In genomic region chr11:68314886-68315580, GRCh38 we compare ENCODE assay signal across 1 cellular context.
TF ChIP-seq lines count a peak whose summit lies in the region.

No MANE protein-coding gene starts in this region.

TF ChIP-seq in K562, 482 proteins besides CTCF, POLR2A, EP300 and RAD21 (continues in another document):
- TF ChIP-seq ZNF436 (CRISPR knock-in tag; IDR thresholded peaks at IDR 0.05) (no peak), GABPB2 (CRISPR knock-in tag; conservative IDR thresholded peaks at IDR 0.05) (no peak), CAMTA2 (CRISPR knock-in tag; conservative IDR thresholded peaks at IDR 0.05) (no peak), BCOR (IDR thresholded peaks at IDR 0.05) (peak; percentile 95), HES1 (IDR thresholded peaks at IDR 0.05; ENCODE audit: low read depth) (no peak), ZNF143 (CRISPR knock-in tag; IDR thresholded peaks at IDR 0.05) (no peak), SMARCA5 (IDR thresholded peaks at IDR 0.05) (peak; percentile 77; the same call in 1 of the 2 replicates), ZNF212 (CRISPR knock-in tag; IDR thresholded peaks at IDR 0.05) (no peak), CHD1 (IDR thresholded peaks at IDR 0.05; ENCODE audit: low read length) (peak; percentile 61), ZNF134 (CRISPR knock-in tag; conservative IDR thresholded peaks at IDR 0.05) (no peak), CLOCK (CRISPR knock-in tag; IDR thresholded peaks at IDR 0.05; ENCODE audit: borderline replicate concordance) (no peak), ZNF655 (CRISPR knock-in tag; IDR thresholded peaks at IDR 0.05) (no peak), ZNF165 (CRISPR knock-in tag; IDR thresholded peaks at IDR 0.05; ENCODE audit: borderline replicate concordance) (no peak), PRPF4 (IDR thresholded peaks at IDR 0.05; ENCODE audit: insufficient read depth, low read depth, low read length, poor library complexity, severe bottlenecking) (no peak), NELFE (IDR thresholded peaks at IDR 0.05; ENCODE audit: insufficient read depth, insufficient read length) (no peak), PHB (CRISPR knock-in tag; IDR thresholded peaks at IDR 0.05) (no peak), KLF10 (CRISPR knock-in tag; IDR thresholded peaks at IDR 0.05) (no peak), CC2D1A (IDR thresholded peaks at IDR 0.05) (no peak), SIN3A (IDR thresholded peaks at IDR 0.05; ENCODE audit: borderline replicate concordance in 2 of 2, control insufficient read depth in 1 of 2, low read depth in 2 of 2, low read length in 2 of 2) (no peak), ZNF507 (tag; conservative IDR thresholded peaks at IDR 0.05) (no peak), KDM2B (CRISPR knock-in tag; IDR thresholded peaks at IDR 0.05) (no peak), TOE1 (IDR thresholded peaks at IDR 0.05; ENCODE audit: borderline replicate concordance) (no peak), TOE1 (CRISPR knock-in tag; IDR thresholded peaks at IDR 0.05; ENCODE audit: borderline replicate concordance, low read depth) (0 out of 2 replicates have a peak, but pooled peaks have one; percentile 65), DEAF1 (CRISPR knock-in tag; IDR thresholded peaks at IDR 0.05) (no peak), KAT2B (IDR thresholded peaks at IDR 0.05; ENCODE audit: low read depth, low read length) (no peak), JUND (IDR thresholded peaks at IDR 0.05; ENCODE audit: borderline replicate concordance, low read depth, low read length) (0 out of 2 replicates have a peak, but pooled peaks have one; percentile 14), JUND (tag; IDR thresholded peaks at IDR 0.05; ENCODE audit: borderline replicate concordance, low read depth, low read length) (0 out of 3 replicates have a peak, but pooled peaks have one; percentile 18), PKNOX1 (IDR thresholded peaks at IDR 0.05) (no peak), ZNF3 (CRISPR knock-in tag; IDR thresholded peaks at IDR 0.05) (no peak), RBM34 (IDR thresholded peaks at IDR 0.05; ENCODE audit: borderline replicate concordance, insufficient read depth, low read length) (no peak), DIDO1 (tag; IDR thresholded peaks at IDR 0.05; ENCODE audit: low read depth) (no peak), HDAC2 (IDR thresholded peaks at IDR 0.05) (peak; percentile 87), HNRNPL (IDR thresholded peaks at IDR 0.05; ENCODE audit: low read depth, low read length) (no peak), FIP1L1 (IDR thresholded peaks at IDR 0.05; ENCODE audit: low read depth, low read length, poor library complexity, severe bottlenecking) (no peak), ZNF431 (CRISPR knock-in tag; IDR thresholded peaks at IDR 0.05) (no peak), E2F4 (CRISPR knock-in tag; IDR thresholded peaks at IDR 0.05; ENCODE audit: low read depth) (no peak), DNMT1 (IDR thresholded peaks at IDR 0.05) (no peak), YY1 (IDR thresholded peaks at IDR 0.05; ENCODE audit: borderline replicate concordance in 1 of 3, control insufficient read depth in 1 of 3, extremely low read depth in 1 of 3, insufficient read depth in 3 of 3, insufficient read length in 1 of 3, insufficient replicate concordance in 2 of 3, low read depth in 1 of 3, low read length in 2 of 3) (peak in 1 of 3 experiments; percentile 17), EZH2 (IDR thresholded peaks at IDR 0.05; ENCODE audit: borderline replicate concordance, low read depth, low read length) (no peak), CREB3 (tag; conservative IDR thresholded peaks at IDR 0.05; ENCODE audit: low read depth) (no peak), MAZ (CRISPR knock-in tag; conservative IDR thresholded peaks at IDR 0.05 in 1 of 2, IDR thresholded peaks at IDR 0.05 in 1 of 2) (0 out of 4 replicates have a peak, but pooled peaks of 1 of the 2 experiments have one; percentile 22), MBD2 (IDR thresholded peaks at IDR 0.05; ENCODE audit: borderline replicate concordance, low read depth) (no peak), ZBED1 (IDR thresholded peaks at IDR 0.05) (no peak), FOXP4 (CRISPR knock-in tag; IDR thresholded peaks at IDR 0.05; ENCODE audit: borderline replicate concordance) (no peak), RBFOX2 (IDR thresholded peaks at IDR 0.05; ENCODE audit: low read depth, low read length) (peak; percentile 41; the same call in 1 of the 2 replicates), ZNF444 (CRISPR knock-in tag; IDR thresholded peaks at IDR 0.05) (no peak), NCOA2 (IDR thresholded peaks at IDR 0.05; ENCODE audit: partially characterized antibody in 2 of 2) (no peak), ETS1 (conservative IDR thresholded peaks at IDR 0.05; ENCODE audit: control insufficient read depth, low read depth, low read length) (no peak), SMARCA4 (IDR thresholded peaks at IDR 0.05) (no peak), GABPA (tag; conservative IDR thresholded peaks at IDR 0.05; ENCODE audit: low read depth) (no peak), HEY1 (CRISPR knock-in tag; IDR thresholded peaks at IDR 0.05; ENCODE audit: borderline replicate concordance) (no peak), ZNF282 (CRISPR knock-in tag; IDR thresholded peaks at IDR 0.05) (no peak), ZKSCAN1 (IDR thresholded peaks at IDR 0.05; ENCODE audit: low read depth, low read length) (no peak), PURB (CRISPR knock-in tag; IDR thresholded peaks at IDR 0.05; ENCODE audit: low read depth) (0 out of 2 replicates have a peak, but pooled peaks have one; percentile 47), ADNP (tag; IDR thresholded peaks at IDR 0.05) (peak; percentile 89), NR3C1 (CRISPR knock-in tag; IDR thresholded peaks at IDR 0.05) (no peak), ZBTB34 (CRISPR knock-in tag; IDR thresholded peaks at IDR 0.05) (no peak), MEF2A (IDR thresholded peaks at IDR 0.05; ENCODE audit: control insufficient read depth, low read depth, low read length) (no peak)
